Comparison of ENCODE assay signal across 8 cellular contexts in genomic region chr16:87855852-87856715, GRCh38. TPM values are rescaled to one million over a fixed set of nuclear protein-coding genes. Genes with fewer than 3 reads are reported as not detected.
A peak's percentile ranks its signal among the peaks of the same experiment; 100 is the strongest.
DNase-seq lines count a peak whose midpoint lies in the region; ATAC-seq and TF ChIP-seq lines count a peak whose summit lies in the region.

No MANE protein-coding gene starts in this region.

- H3K27me3 Mint-ChIP-seq in T-cell = no peaks in the 10 kb centered on the region
- H3K27me3 Mint-ChIP-seq in nephron progenitor cell (ENCODE audit: low read depth, poor library complexity) = no peaks in the 10 kb centered on the region

- no peak for TF ChIP-seq CTCF in nephron progenitor cell (IDR thresholded peaks at IDR 0.05)

- H3K36me3 Mint-ChIP-seq in T-cell = peaks cover 10% of the 10 kb centered on the region
- H3K36me3 Mint-ChIP-seq in nephron progenitor cell (ENCODE audit: low read depth) = no peaks in the 10 kb centered on the region

- ATAC-seq in T-cell (replicated peaks in 1 of 4) (peak; percentile 20 to 59 (median 40)), HG03442 (IDR thresholded peaks at IDR 0.05; ENCODE audit: unreplicated experiment) (no peak), GM21390 (IDR thresholded peaks at IDR 0.05; ENCODE audit: unreplicated experiment) (no peak)

- POLR2A ChIA-PET in T-cell (lab: Charles Lee) = interaction anchor here in 1 of 2 donors (0.6 to 1.6 kb wide), 2 partner anchors 10 to 91 kb away, joined by 3 to 13 read pairs; no protein-coding TSS in a partner anchor

- TF ChIP-seq POLR2A in GM19193 (IDR thresholded peaks at IDR 0.05; ENCODE audit: extremely low read depth, insufficient read depth, insufficient read length) = peak; percentile 23
- TF ChIP-seq POLR2A in erythroblast (IDR thresholded peaks at IDR 0.05; ENCODE audit: low read length) = peak; percentile 40

- H3K9me3 Mint-ChIP-seq in T-cell = no peaks in the 10 kb centered on the region
- H3K9me3 Mint-ChIP-seq in nephron progenitor cell = no peaks in the 10 kb centered on the region

- CTCF ChIA-PET in T-cell (lab: Charles Lee) = interaction anchor here (0.6 to 1.6 kb wide), 4 partner anchors 10 to 76 kb away, joined by 3 to 4 read pairs (median 3); no protein-coding TSS in a partner anchor

- DNase-seq in T-cell = peak in 15 of 34 experiments; percentile 10 to 48 (median 24)
- DNase-seq in erythroblast (lab: John Stamatoyannopoulos, UW) = peak; percentile 44 to 62
- DNase-seq in nephron progenitor cell = no peak
- no peak for DNase-seq in stimulated activated CD4-positive, alpha-beta T cell treated with anti-CD3 and anti-CD28 coated beads, Interleukin-2, amount 100 ng/mL, for 48 hours
- no peak for DNase-seq in AG08395 (ENCODE audit: low spot score)

- peak overlapping the region; percentile 64 to 80 (median 66) for H3K4me3 Mint-ChIP-seq in T-cell
- H3K4me3 Mint-ChIP-seq in nephron progenitor cell = no peak overlapping the region

- H3K4me1 Mint-ChIP-seq in T-cell (peaks cover 36 to 66% (median 38%) of the 10 kb centered on the region in 3 donors), nephron progenitor cell (peaks cover 81% of the 10 kb centered on the region)

- H3K27ac Mint-ChIP-seq in T-cell (peak overlapping the region; percentile 84 to 95), nephron progenitor cell (peak overlapping the region; percentile 25)

RNA-seq across cellular contexts. Expression of gene SLC7A5, which starts 13.2 kb away (rescaled TPM):
- 10 to 100 TPM; 37.9 to 81.6 (median 40.0) TPM for total RNA-seq in T-cell

Comparison
In these comparisons a context has a peak if more than half of its experiments do, and no peak if none do; other contexts are left out.
1. ATAC-seq: peak in T-cell (4 of 4); none in HG03442 (single experiment) and GM21390 (single experiment).
2. DNase-seq: peak in erythroblast (2 of 2); none in nephron progenitor cell (single experiment), stimulated activated CD4-positive, alpha-beta T cell treated with anti-CD3 and anti-CD28 coated beads, Interleukin-2, amount 100 ng/mL, for 48 hours (0 of 2) and AG08395 (single experiment).